Comparison of ENCODE assay signal across 8 cellular contexts in the genomic region with DNA sequence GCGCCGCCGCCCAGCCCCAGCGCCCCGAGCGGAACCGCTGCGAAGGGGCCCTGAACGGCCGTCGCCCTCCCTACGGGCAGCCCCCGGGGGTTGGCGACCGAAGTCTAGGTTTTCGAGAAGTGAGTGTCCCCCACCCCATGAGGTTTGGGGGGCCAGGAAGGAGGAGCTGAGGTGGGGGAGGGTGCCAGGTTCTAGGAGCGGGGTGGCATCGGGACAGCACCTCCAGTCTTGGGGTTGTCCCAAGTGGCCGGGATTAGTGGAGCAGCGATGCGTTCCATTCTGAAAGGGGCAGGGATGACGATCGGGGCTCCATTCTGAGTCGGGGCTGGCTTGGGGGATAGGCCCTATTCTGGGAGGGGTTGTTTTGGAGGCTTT. TPM values are rescaled to one million over a fixed set of nuclear protein-coding genes. Genes with fewer than 3 reads are reported as not detected.
A peak's percentile ranks its signal among the peaks of the same experiment; 100 is the strongest.
DNase-seq lines count a peak whose midpoint lies in the region; ATAC-seq and TF ChIP-seq lines count a peak whose summit lies in the region.

No MANE protein-coding gene starts in this region.

- H3K4me1 ChIP-seq in Panc1 (ENCODE audit: control insufficient read depth, insufficient read depth, low read length): peaks cover 8% of the 10 kb centered on the region; the same call in 1 of the 2 replicates
- H3K4me1 ChIP-seq in effector memory CD4-positive, alpha-beta T cell (ENCODE audit: control insufficient read depth, insufficient read depth, low read length, poor library complexity, severe bottlenecking): peaks cover 16% of the 10 kb centered on the region
- H3K4me1 ChIP-seq in muscle layer of duodenum (ENCODE audit: control insufficient read depth in 1 of 2, insufficient read depth in 2 of 2, low read length in 2 of 2): peaks cover 0 to 18% of the 10 kb centered on the region in 2 donors

- ATAC-seq in Panc1: peak; percentile 47
- no peak for ATAC-seq in HG02884 (IDR thresholded peaks at IDR 0.05; ENCODE audit: unreplicated experiment)

- peak overlapping the region; percentile 83 for H3K4me3 Mint-ChIP-seq in T-helper 1 cell treated with Interleukin-12 subunit alpha and Interleukin-12 subunit beta and Interleukin-4 antibody, amounts not matched to agents 30 μg/mL and 1 μg/mL, for 36 hours

- no peaks in the 10 kb centered on the region for H3K27me3 ChIP-seq in Panc1 (ENCODE audit: control insufficient read depth, insufficient read depth, low read length)
- no peaks in the 10 kb centered on the region for H3K27me3 ChIP-seq in effector memory CD4-positive, alpha-beta T cell (replicated peaks; ENCODE audit: control insufficient read depth, insufficient read depth, low read length, poor library complexity, severe bottlenecking)
- no peaks in the 10 kb centered on the region for H3K27me3 ChIP-seq in muscle layer of duodenum (ENCODE audit: low read depth, low read length)

- H3K27ac ChIP-seq in Panc1 (ENCODE audit: low read length) (peak overlapping the region; percentile 83), muscle layer of duodenum (ENCODE audit: low read length) (no peak overlapping the region)
- peak overlapping the region; percentile 85 for H3K27ac ChIP-seq in effector memory CD4-positive, alpha-beta T cell (ENCODE audit: insufficient read depth, low read length, poor library complexity, severe bottlenecking)

- no peaks in the 10 kb centered on the region for H3K27me3 Mint-ChIP-seq in T-helper 1 cell treated with Interleukin-12 subunit alpha and Interleukin-12 subunit beta and Interleukin-4 antibody, amounts not matched to agents 30 μg/mL and 1 μg/mL, for 36 hours (ENCODE audit: low read depth)

- peaks cover 8% of the 10 kb centered on the region for H3K36me3 Mint-ChIP-seq in T-helper 1 cell treated with Interleukin-12 subunit alpha and Interleukin-12 subunit beta and Interleukin-4 antibody, amounts not matched to agents 30 μg/mL and 1 μg/mL, for 36 hours (ENCODE audit: low read depth)

- no peaks in the 10 kb centered on the region for H3K9me3 ChIP-seq in Panc1 (ENCODE audit: control insufficient read depth, insufficient read depth, low read depth, low read length)
- no peaks in the 10 kb centered on the region for H3K9me3 ChIP-seq in effector memory CD4-positive, alpha-beta T cell (ENCODE audit: control insufficient read depth, low read length)
- H3K9me3 ChIP-seq in muscle layer of duodenum (ENCODE audit: control insufficient read depth in 1 of 2, low read length in 2 of 2): no peaks in the 10 kb centered on the region

- intact Hi-C loops in Panc1 (cut with micrococcal nuclease; ENCODE audit: unreplicated experiment): no loop called here

- H3K36me3 ChIP-seq in Panc1 (ENCODE audit: control insufficient read depth, insufficient read depth, low read length) (no peaks in the 10 kb centered on the region; the same call in 1 of the 2 replicates), muscle layer of duodenum (ENCODE audit: control insufficient read depth in 1 of 2, insufficient read depth in 2 of 2, low read length in 2 of 2) (peaks cover 7 to 32% of the 10 kb centered on the region in 2 donors)
- peaks cover 5% of the 10 kb centered on the region for H3K36me3 ChIP-seq in effector memory CD4-positive, alpha-beta T cell (ENCODE audit: control insufficient read depth, insufficient read depth, low read length)

- POLR2A ChIA-PET in Panc1 (lab: Charles Lee): no interaction called here

- in situ Hi-C loops in Panc1 (cut with HindIII; ENCODE audit: low pct_unique_long_range_greater_than_20kb, low sequenced_read_pairs): no loop called here

- DNase-seq in T-helper 1 cell (no peak), Panc1 (ENCODE audit: low read depth, low spot score) (no peak), HUDEP-2 (lab: John Stamatoyannopoulos, UW; ENCODE audit: unreplicated experiment in 76 of 76) (no peak), superior temporal gyrus (ENCODE audit: extremely low spot score) (no peak)
- no peak for DNase-seq in effector memory CD4-positive, alpha-beta T cell

- H3K27ac Mint-ChIP-seq in T-helper 1 cell treated with Interleukin-12 subunit alpha and Interleukin-12 subunit beta and Interleukin-4 antibody, amounts not matched to agents 30 μg/mL and 1 μg/mL, for 36 hours: peak overlapping the region; percentile 71

- TF ChIP-seq CTCF in Panc1 (IDR thresholded peaks at IDR 0.05): no peak

- H3K9me3 Mint-ChIP-seq in T-helper 1 cell treated with Interleukin-12 subunit alpha and Interleukin-12 subunit beta and Interleukin-4 antibody, amounts not matched to agents 30 μg/mL and 1 μg/mL, for 36 hours: no peaks in the 10 kb centered on the region

- BruUV-seq in Panc1 (replicated peaks; lab: Mats Ljungman, UMichigan): no TSS peak

- H3K4me1 Mint-ChIP-seq in T-helper 1 cell treated with Interleukin-12 subunit alpha and Interleukin-12 subunit beta and Interleukin-4 antibody, amounts not matched to agents 30 μg/mL and 1 μg/mL, for 36 hours (ENCODE audit: low read depth): peaks cover 17% of the 10 kb centered on the region

- H3K4me3 ChIP-seq in Panc1 (ENCODE audit: low read depth in 2 of 2, low read length in 2 of 2): peak overlapping the region; percentile 73 to 90
- H3K4me3 ChIP-seq in effector memory CD4-positive, alpha-beta T cell (ENCODE audit: insufficient read depth, low read depth, low read length, poor library complexity, severe bottlenecking): peak overlapping the region; percentile 90
- H3K4me3 ChIP-seq in muscle layer of duodenum (ENCODE audit: low read depth in 1 of 2, low read length in 2 of 2): peak overlapping the region; percentile 71 to 90

- CTCF ChIA-PET in Panc1 (lab: Charles Lee): no interaction called here

RNA-seq across cellular contexts. Expression of a gene that starts 0.4 kb away (rescaled TPM):
- total RNA-seq in Panc1 (2021; ENCODE audit: unreplicated experiment): 14.0 TPM
- 21.5 TPM for polyA plus RNA-seq in Panc1 (2012; ENCODE audit: insufficient read length)

RNA-seq across cellular contexts. Expression of a gene that starts 7.9 kb away (rescaled TPM):
- 28.8 TPM for total RNA-seq in Panc1 (2021; ENCODE audit: unreplicated experiment)
- 32.7 TPM for polyA plus RNA-seq in Panc1 (2012; ENCODE audit: insufficient read length)

RNA-seq across cellular contexts. Expression of a gene that starts 10.8 kb away (rescaled TPM):
- total RNA-seq in Panc1 (2021; ENCODE audit: unreplicated experiment): not detected
- not detected for polyA plus RNA-seq in Panc1 (2012; ENCODE audit: insufficient read length)

RNA-seq across cellular contexts. Expression of a gene that starts 46.5 kb away (rescaled TPM):
- 186 TPM for total RNA-seq in Panc1 (2021; ENCODE audit: unreplicated experiment)
- 280 TPM for polyA plus RNA-seq in Panc1 (2012; ENCODE audit: insufficient read length)

RNA-seq across cellular contexts. Expression of a gene that starts 47.0 kb away (rescaled TPM):
- not detected for total RNA-seq in Panc1 (2021; ENCODE audit: unreplicated experiment)
- 0.53 TPM for polyA plus RNA-seq in Panc1 (2012; ENCODE audit: insufficient read length)
